ENCODE assay signal across 12 cellular contexts in genomic region chr18:27861539-27861938, GRCh38.
DNase-seq lines count a peak whose midpoint lies in the region; ATAC-seq, FAIRE-seq and TF ChIP-seq lines count a peak whose summit lies in the region.
"Had no signal": no experiment of that assay in that cellular context is flagged by ENCODE, and none has a peak within 500 bp of the region (broad histone marks: within the 10 kb centered on the region; RNA-seq: fewer than 3 reads in every experiment).

No MANE protein-coding gene starts in this region.

- H3K4me1 Mint-ChIP-seq in brain: peaks cover 46% of the 10 kb centered on the region
- H3K4me1 Mint-ChIP-seq: activated CD4-positive, alpha-beta memory T cell treated with anti-CD3 and anti-CD28 coated beads, Interleukin-2, amount 10 ng/mL, durations not matched to agents 7 days and 5 days; activated T-helper 17 cell treated with anti-CD3 and anti-CD28 coated beads, Interleukin-2, amount 50 U/mL, for 72 hours had no signal

- ATAC-seq in GM19023 (IDR thresholded peaks at IDR 0.05; ENCODE audit: unreplicated experiment): no peak
- ATAC-seq: activated T-helper 17 cell treated with anti-CD3 and anti-CD28 coated beads, Interleukin-2, amount 50 U/mL, for 72 hours had no signal

- no peaks in the 10 kb centered on the region for H3K9me3 ChIP-seq in small intestine (ENCODE audit: control insufficient read depth, low read depth)

- 88 to 94% (median 91%) methylated on average over 9 of the region's 9 CpGs for WGBS in small intestine, 3 donors

- H3K9me3 Mint-ChIP-seq in brain: no peaks in the 10 kb centered on the region

- H3K27me3 ChIP-seq in small intestine (ENCODE audit: control insufficient read depth in 2 of 2, insufficient read depth in 2 of 2, low read length in 2 of 2): no peaks in the 10 kb centered on the region

- no peaks in the 10 kb centered on the region for H3K36me3 Mint-ChIP-seq in brain

- H3K27ac ChIP-seq in small intestine (ENCODE audit: low read depth in 1 of 2, low read length in 1 of 2): no peak overlapping the region

- no peaks in the 10 kb centered on the region for H3K36me3 ChIP-seq in small intestine (ENCODE audit: control insufficient read depth in 2 of 2, insufficient read depth in 2 of 2, low read length in 2 of 2)

- FAIRE-seq in small intestine (lab: Jason Lieb, UNC): no peak

- DNase-seq in D341Med (ENCODE audit: low spot score): peak; percentile 32
- peak; percentile 64 for DNase-seq in NCI-H1436 (lab: John Stamatoyannopoulos, UW)
- DNase-seq in NCI-H345 (lab: John Stamatoyannopoulos, UW): peak; percentile 92
- DNase-seq in stimulated activated naive CD4-positive, alpha-beta T cell (lab: John Stamatoyannopoulos, UW): no peak
- no peak for DNase-seq in small intestine
- no peak for DNase-seq in NOMO-1 (lab: John Stamatoyannopoulos, UW; ENCODE audit: unreplicated experiment in 2 of 2)
- DNase-seq: activated CD4-positive, alpha-beta memory T cell treated with anti-CD3 and anti-CD28 coated beads, Interleukin-2, amount 10 ng/mL, durations not matched to agents 7 days and 5 days; effector memory CD4-positive, alpha-beta T cell; stimulated activated CD4-positive, alpha-beta T cell treated with anti-CD3 and anti-CD28 coated beads, Interleukin-2, amount 100 ng/mL, for 48 hours had no signal

- peak overlapping the region in 4 of 5 experiments; percentile 20 to 80 (median 46) for H3K27ac Mint-ChIP-seq in brain
- H3K27ac Mint-ChIP-seq: activated CD4-positive, alpha-beta memory T cell treated with anti-CD3 and anti-CD28 coated beads, Interleukin-2, amount 10 ng/mL, durations not matched to agents 7 days and 5 days; activated T-helper 17 cell treated with anti-CD3 and anti-CD28 coated beads, Interleukin-2, amount 50 U/mL, for 72 hours had no signal

- no peaks in the 10 kb centered on the region for H3K27me3 Mint-ChIP-seq in brain
- H3K27me3 Mint-ChIP-seq: activated CD4-positive, alpha-beta memory T cell treated with anti-CD3 and anti-CD28 coated beads, Interleukin-2, amount 10 ng/mL, durations not matched to agents 7 days and 5 days; activated T-helper 17 cell treated with anti-CD3 and anti-CD28 coated beads, Interleukin-2, amount 50 U/mL, for 72 hours had no signal

- no peaks in the 10 kb centered on the region for H3K4me1 ChIP-seq in small intestine (ENCODE audit: control insufficient read depth in 2 of 2, insufficient read depth in 1 of 2, low read depth in 1 of 2, low read length in 1 of 2)

- peak overlapping the region in 2 of 5 experiments; percentile 35 to 38 for H3K4me3 Mint-ChIP-seq in brain
- H3K4me3 Mint-ChIP-seq: activated CD4-positive, alpha-beta memory T cell treated with anti-CD3 and anti-CD28 coated beads, Interleukin-2, amount 10 ng/mL, durations not matched to agents 7 days and 5 days; activated T-helper 17 cell treated with anti-CD3 and anti-CD28 coated beads, Interleukin-2, amount 50 U/mL, for 72 hours had no signal

- H3K4me3 ChIP-seq in small intestine (ENCODE audit: low read depth in 1 of 2, low read length in 2 of 2): no peak overlapping the region

- TF ChIP-seq CTCF in brain (conservative IDR thresholded peaks at IDR 0.05): no peak

Comparison
In these comparisons a context has a peak if more than half of its experiments do, and no peak if none do; other contexts are left out.
1. DNase-seq: peak in D341Med (single experiment), NCI-H1436 (single experiment) and NCI-H345 (single experiment); none in stimulated activated naive CD4-positive, alpha-beta T cell (0 of 6), small intestine (single experiment) and NOMO-1 (0 of 2).